ENCODE assay signal across 7 cellular contexts in the genomic region with DNA sequence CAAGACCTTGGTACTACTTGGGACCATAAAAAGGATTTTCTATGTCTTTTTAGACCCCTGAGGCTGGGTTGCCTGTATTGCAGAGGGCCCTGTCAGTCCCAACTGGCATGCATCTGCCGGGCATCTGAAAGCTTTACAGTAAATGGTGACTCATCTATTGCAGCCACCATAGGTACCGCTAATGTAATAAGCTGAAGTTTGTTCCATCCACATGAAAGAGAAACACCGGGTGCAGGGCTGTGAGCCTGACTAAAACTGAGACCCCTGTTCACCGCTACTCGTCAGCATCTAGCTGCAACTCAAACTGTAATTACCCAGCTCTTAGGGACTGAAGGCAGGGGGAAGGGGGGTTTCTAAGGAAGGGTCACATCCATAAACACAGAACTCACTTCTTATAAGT. TPM values are rescaled to one million over a fixed set of nuclear protein-coding genes. Genes with fewer than 3 reads are reported as not detected.
DNase-seq lines count a peak whose midpoint lies in the region; ATAC-seq lines count a peak whose summit lies in the region.

No MANE protein-coding gene starts in this region.

- ATAC-seq in GM21390 (IDR thresholded peaks at IDR 0.05; ENCODE audit: unreplicated experiment) (peak; percentile 81), HG03025 (IDR thresholded peaks at IDR 0.05; ENCODE audit: low FRiP score, unreplicated experiment) (no peak)

- DNase-seq in HT1080 (ENCODE audit: low read depth) (peak; percentile 50), amygdala (lab: John Stamatoyannopoulos, UW) (no peak), COLO668 (lab: John Stamatoyannopoulos, UW; ENCODE audit: unreplicated experiment) (no peak)
- DNase-seq in activated gamma-delta T cell treated with anti-CD3 and anti-CD28 coated beads, Interleukin-2, amount 50 U/mL, for 16 hours (ENCODE audit: low read depth), result peak; percentile 36
- peak; percentile 46 for DNase-seq in stimulated activated CD4-positive, alpha-beta T cell treated with anti-CD3 and anti-CD28 coated beads, Interleukin-2, amount 100 ng/mL, for 4 hours (ENCODE audit: low read depth)

RNA-seq across cellular contexts. Expression of a gene that starts 49.5 kb away (rescaled TPM):
- total RNA-seq in HT1080 (2014; rRNA removed; shearing (Covaris generic)), result 7.0 and 11.4 TPM in 2 replicates
- polyA plus RNA-seq in HT1080 (2015; cell fraction: cytosol; rRNA removed), result 9.0 and 11.7 TPM in 2 replicates
- 17.1 and 17.9 TPM in 2 replicates for polyA plus RNA-seq in HT1080 (2015; cell fraction: nucleus; rRNA removed)

Comparison
In these comparisons a context has a peak if more than half of its experiments do, and no peak if none do; other contexts are left out.
1. DNase-seq: peak in HT1080 (single experiment), activated gamma-delta T cell treated with anti-CD3 and anti-CD28 coated beads, Interleukin-2, amount 50 U/mL, for 16 hours (single experiment) and stimulated activated CD4-positive, alpha-beta T cell treated with anti-CD3 and anti-CD28 coated beads, Interleukin-2, amount 100 ng/mL, for 4 hours (single experiment); none in amygdala (0 of 56) and COLO668 (single experiment).